Comparison of ENCODE assay signal across 8 cellular contexts in the genomic region with DNA sequence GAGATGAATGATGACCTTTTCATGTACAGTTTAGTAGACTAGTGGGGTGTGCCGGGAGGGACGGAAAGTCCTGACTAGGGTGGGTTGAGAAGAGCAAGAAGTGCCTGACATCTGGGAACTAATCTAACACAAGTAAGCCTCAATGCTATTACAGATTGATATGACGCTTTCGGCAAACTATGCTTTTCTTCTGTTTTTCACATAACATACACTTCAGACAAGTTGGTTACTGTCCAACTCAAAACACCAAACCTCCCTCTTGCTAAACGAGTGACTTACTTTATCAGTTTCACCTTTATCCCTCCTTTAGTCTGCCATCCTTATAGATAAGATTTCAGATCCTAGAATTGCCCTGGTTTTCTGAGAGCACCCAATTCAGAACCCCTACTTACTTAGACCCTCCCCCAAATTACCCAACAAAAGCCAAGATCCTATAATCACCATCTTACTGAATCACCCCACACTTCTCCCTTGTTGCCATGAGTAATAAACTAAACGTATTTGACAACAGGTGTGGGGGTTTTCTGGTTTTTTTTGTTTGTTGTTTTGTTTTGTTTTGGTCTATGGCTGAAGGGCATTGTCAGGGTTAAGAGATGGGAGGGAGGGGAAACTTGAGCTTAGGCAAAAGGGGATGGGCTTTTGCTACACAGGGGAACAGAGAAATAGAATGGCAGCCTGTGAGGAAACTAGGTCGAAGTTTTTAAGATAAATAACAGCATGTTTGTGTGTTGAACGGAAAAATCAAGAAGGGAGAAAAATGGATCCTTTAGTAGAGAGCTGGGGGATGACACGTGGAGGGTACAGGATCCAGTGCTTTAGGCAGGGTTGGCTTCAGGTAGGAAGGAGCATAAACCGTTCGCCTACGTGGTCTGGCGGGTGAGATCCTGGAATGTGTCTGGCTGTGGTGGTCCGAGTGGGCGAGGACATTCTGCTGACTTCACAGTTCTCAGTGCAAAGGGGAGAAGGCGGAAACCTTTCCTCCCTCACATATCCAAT. TPM values are rescaled to one million over a fixed set of nuclear protein-coding genes. Genes with fewer than 3 reads are reported as not detected.
DNase-seq lines count a peak whose midpoint lies in the region; ATAC-seq and TF ChIP-seq lines count a peak whose summit lies in the region.

No MANE protein-coding gene starts in this region.

- no peaks in the 10 kb centered on the region for H3K27me3 ChIP-seq in right cardiac atrium (ENCODE audit: control insufficient read depth, insufficient read depth)

- peaks cover 18% of the 10 kb centered on the region for H3K4me1 Mint-ChIP-seq in activated CD4-positive, alpha-beta T cell treated with anti-CD3 and anti-CD28 coated beads, Interleukin-2, amount 10 ng/mL, durations not matched to agents 24 days and 14 days

- WGBS in right cardiac atrium, result 22% methylated on average over 16 of the region's 16 CpGs

- peak overlapping the region; percentile 62 for H3K27ac ChIP-seq in VCaP
- H3K27ac ChIP-seq in right cardiac atrium (ENCODE audit: low read length), result peak overlapping the region; percentile 89

- peak overlapping the region; percentile 97 for H3K4me3 ChIP-seq in right cardiac atrium (ENCODE audit: low read length)
- peak overlapping the region; percentile 65 for H3K4me3 ChIP-seq in skeletal muscle cell (ENCODE audit: low read depth, low read length)

- intact Hi-C loops in activated CD4-positive, alpha-beta T cell treated with anti-CD3 and anti-CD28 coated beads, Interleukin-2, amount 10 ng/mL, durations not matched to agents 24 days and 14 days (cut with micrococcal nuclease), result loop anchor here (1.0 kb wide), 1 partner anchor 38 kb away; the partner anchor contains the start of gene ACTR10
- intact Hi-C loops in right cardiac atrium (cut with DNase I), result no loop called here

- peak; percentile 60 to 62 for ATAC-seq in right cardiac atrium
- no peak for ATAC-seq in HG03469 (IDR thresholded peaks at IDR 0.05; ENCODE audit: unreplicated experiment)
- ATAC-seq in GM21515 (IDR thresholded peaks at IDR 0.05; ENCODE audit: unreplicated experiment), result no peak

- peak; percentile 52 for DNase-seq in activated CD4-positive, alpha-beta T cell treated with anti-CD3 and anti-CD28 coated beads, Interleukin-2, amount 10 ng/mL, durations not matched to agents 24 days and 14 days
- no peak for DNase-seq in activated CD4-positive, alpha-beta T cell treated with anti-CD3 and anti-CD28 coated beads, Interleukin-2, amount 50 U/mL, for 4 hours
- DNase-seq in right cardiac atrium, result peak in 2 of 3 donors; percentile 55 to 58
- peak; percentile 9 for DNase-seq in skeletal muscle cell (ENCODE audit: low read depth)
- no peak for DNase-seq in inferior parietal cortex (ENCODE audit: extremely low spot score)

- no peak overlapping the region for H3K27ac Mint-ChIP-seq in activated CD4-positive, alpha-beta T cell treated with anti-CD3 and anti-CD28 coated beads, Interleukin-2, amount 10 ng/mL, durations not matched to agents 24 days and 14 days

- no peaks in the 10 kb centered on the region for H3K9me3 Mint-ChIP-seq in activated CD4-positive, alpha-beta T cell treated with anti-CD3 and anti-CD28 coated beads, Interleukin-2, amount 10 ng/mL, durations not matched to agents 24 days and 14 days

- H3K4me1 ChIP-seq in right cardiac atrium (ENCODE audit: control insufficient read depth, insufficient read depth, low read length), result peaks cover 3% of the 10 kb centered on the region

- peaks cover 1% of the 10 kb centered on the region for H3K36me3 Mint-ChIP-seq in activated CD4-positive, alpha-beta T cell treated with anti-CD3 and anti-CD28 coated beads, Interleukin-2, amount 10 ng/mL, durations not matched to agents 24 days and 14 days (ENCODE audit: low read depth)

- H3K27me3 Mint-ChIP-seq in activated CD4-positive, alpha-beta T cell treated with anti-CD3 and anti-CD28 coated beads, Interleukin-2, amount 10 ng/mL, durations not matched to agents 24 days and 14 days, result no peaks in the 10 kb centered on the region

- H3K9me3 ChIP-seq in right cardiac atrium (ENCODE audit: control insufficient read depth, low read length), result no peaks in the 10 kb centered on the region

- no peak overlapping the region for H3K4me3 Mint-ChIP-seq in activated CD4-positive, alpha-beta T cell treated with anti-CD3 and anti-CD28 coated beads, Interleukin-2, amount 10 ng/mL, durations not matched to agents 24 days and 14 days

- TF ChIP-seq CTCF in VCaP (conservative IDR thresholded peaks at IDR 0.05), result no peak

RNA-seq across cellular contexts. Expression of gene PSMA3, which starts 6.1 kb away (rescaled TPM):
- total RNA-seq in activated CD4-positive, alpha-beta T cell treated with anti-CD3 and anti-CD28 coated beads, Interleukin-2, amount 10 ng/mL, durations not matched to agents 24 days and 14 days, result 474 and 479 TPM in 2 replicates
- total RNA-seq in right cardiac atrium, result 100 to 1,000 TPM; 112 to 147 (median 124) TPM
- 159 TPM for polyA plus RNA-seq in right cardiac atrium

RNA-seq across cellular contexts. Expression of gene ACTR10, which starts 38.6 kb away (rescaled TPM):
- 38.7 and 40.5 TPM in 2 replicates for total RNA-seq in activated CD4-positive, alpha-beta T cell treated with anti-CD3 and anti-CD28 coated beads, Interleukin-2, amount 10 ng/mL, durations not matched to agents 24 days and 14 days
- total RNA-seq in right cardiac atrium, result 10 to 100 TPM; 71.3 to 80.1 (median 74.3) TPM
- polyA plus RNA-seq in right cardiac atrium, result 130 TPM

RNA-seq across cellular contexts. Expression of gene ARID4A, which starts 59.8 kb away (rescaled TPM):
- 18.7 and 20.3 TPM in 2 replicates for total RNA-seq in activated CD4-positive, alpha-beta T cell treated with anti-CD3 and anti-CD28 coated beads, Interleukin-2, amount 10 ng/mL, durations not matched to agents 24 days and 14 days
- total RNA-seq in right cardiac atrium, result 10 to 100 TPM; 17.1 to 26.1 (median 18.1) TPM
- 8.3 TPM for polyA plus RNA-seq in right cardiac atrium

Comparison
In these comparisons a context has a peak if more than half of its experiments do, and no peak if none do; other contexts are left out.
1. DNase-seq: peak in activated CD4-positive, alpha-beta T cell treated with anti-CD3 and anti-CD28 coated beads, Interleukin-2, amount 10 ng/mL, durations not matched to agents 24 days and 14 days (single experiment), right cardiac atrium (2 of 3) and skeletal muscle cell (single experiment); none in activated CD4-positive, alpha-beta T cell treated with anti-CD3 and anti-CD28 coated beads, Interleukin-2, amount 50 U/mL, for 4 hours (0 of 2) and inferior parietal cortex (single experiment).
2. ATAC-seq: peak in right cardiac atrium (2 of 2); none in HG03469 (single experiment) and GM21515 (single experiment).